In the genomic region with DNA sequence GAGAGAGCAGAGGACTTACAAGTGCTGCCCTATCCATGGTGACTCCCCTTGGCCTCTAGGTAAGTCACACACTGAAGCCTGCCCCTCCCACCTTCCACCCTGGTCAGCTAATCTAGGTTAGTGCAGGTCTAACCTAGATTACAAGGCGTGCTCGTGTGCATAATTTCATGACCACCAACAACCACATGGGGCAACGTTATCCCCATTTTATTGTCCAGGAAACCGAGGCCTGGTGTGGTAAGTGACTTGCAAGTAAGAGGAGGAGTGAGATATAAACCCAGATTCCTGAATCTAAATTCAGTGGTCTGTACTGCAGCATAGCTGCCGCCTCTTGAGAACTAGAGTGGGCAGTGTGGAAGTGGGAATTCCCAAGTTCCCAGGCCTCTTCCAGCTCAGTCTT, we compare ENCODE assay signal across 17 cellular contexts.
"Had no signal": no experiment of that assay in that cellular context is flagged by ENCODE, and none has a peak within 500 bp of the region (broad histone marks: within the 10 kb centered on the region; RNA-seq: fewer than 3 reads in every experiment).

No MANE protein-coding gene starts in this region.

- ATAC-seq: activated CD4-positive, alpha-beta T cell treated with anti-CD3 and anti-CD28 coated beads for 36 hours; activated naive CD4-positive, alpha-beta T cell treated with anti-CD3 and anti-CD28 coated beads, Interleukin-2, amount 50 U/mL, for 72 hours; gastrocnemius medialis; left lung; WTC11 had no signal

- H3K36me3 ChIP-seq: adrenal gland, breast epithelium, gastrocnemius medialis, left lung, tibial nerve, uterus had no signal

- H3K9me3 ChIP-seq: adrenal gland, breast epithelium, gastrocnemius medialis, left lung, tibial nerve, uterus had no signal

- H3K4me1 ChIP-seq: adrenal gland, breast epithelium, gastrocnemius medialis, tibial nerve, uterus had no signal

- H3K4me3 ChIP-seq: adrenal gland, breast epithelium, coronary artery, gastrocnemius medialis, left lung, tibial nerve, uterus had no signal

- H3K27ac ChIP-seq: adrenal gland, breast epithelium, coronary artery, gastrocnemius medialis, left lung, tibial nerve, uterus had no signal

- FAIRE-seq: astrocyte, endometrium, TTC549 had no signal

- H3K27me3 ChIP-seq: adrenal gland, breast epithelium, gastrocnemius medialis, left lung, tibial nerve, uterus had no signal

- DNase-seq: activated CD4-positive, alpha-beta T cell treated with anti-CD3 and anti-CD28 coated beads for 36 hours; activated CD4-positive, alpha-beta T cell treated with anti-CD3 and anti-CD28 coated beads, Interleukin-2, amount 50 U/mL, for 48 hours; activated gamma-delta T cell treated with Interleukin-2 at 50 U/mL for 16 hours; adrenal gland; gastrocnemius medialis; head of caudate nucleus; left lung; stimulated activated CD4-positive, alpha-beta T cell treated with anti-CD3 and anti-CD28 coated beads, Interleukin-2, amount 100 ng/mL, for 48 hours; uterus had no signal
